ENCODE assay signal across 23 cellular contexts in the genomic region with DNA sequence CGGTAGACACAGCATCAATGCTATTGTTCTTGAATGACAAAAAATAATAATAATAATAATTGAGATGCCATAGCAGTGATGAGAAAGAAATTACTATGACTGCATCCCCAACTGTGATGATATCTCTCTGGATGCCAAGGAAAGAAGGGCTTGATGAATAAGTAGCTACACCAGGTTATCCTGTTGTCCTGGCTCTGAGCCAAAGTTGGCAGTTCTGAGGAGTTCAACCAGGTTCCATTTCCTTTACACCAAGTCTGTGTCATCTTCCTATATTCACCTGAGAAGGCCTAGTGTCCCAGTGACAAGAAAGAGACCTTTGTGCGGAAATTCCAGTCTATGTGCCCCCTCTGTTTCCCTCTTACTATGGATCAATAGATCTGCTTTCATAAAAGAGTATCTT. TPM values are rescaled to one million over a fixed set of nuclear protein-coding genes. Genes with fewer than 3 reads are reported as not detected.
DNase-seq lines count a peak whose midpoint lies in the region; ATAC-seq and TF ChIP-seq lines count a peak whose summit lies in the region.
"Had no signal": no experiment of that assay in that cellular context is flagged by ENCODE, and none has a peak within 500 bp of the region (broad histone marks: within the 10 kb centered on the region; RNA-seq: fewer than 3 reads in every experiment).

No MANE protein-coding gene starts in this region.

- no peak for TF ChIP-seq CTCF in OCI-LY7 (conservative IDR thresholded peaks at IDR 0.05; ENCODE audit: low read length)

- intact Hi-C loops in OCI-LY7 (cut with micrococcal nuclease; ENCODE audit: unreplicated experiment), result loop anchor here (10.0 kb wide), 1 partner anchor 457 kb away; no protein-coding TSS in a partner anchor

- H3K9me2 ChIP-seq in OCI-LY7 (ENCODE audit: insufficient read depth, low read length), result no peaks in the 10 kb centered on the region

- CTCF ChIA-PET in OCI-LY7 (lab: Charles Lee; ENCODE audit: unreplicated experiment), result no interaction called here

- H3K36me3 ChIP-seq in OCI-LY7 (ENCODE audit: insufficient read depth, low read length) (no peaks in the 10 kb centered on the region), mucosa of rectum (ENCODE audit: control insufficient read depth in 2 of 2, insufficient read depth in 2 of 2, low read length in 2 of 2) (no peaks in the 10 kb centered on the region)
- H3K36me3 ChIP-seq: HAP-1, SJCRH30 had no signal

- H2AFZ ChIP-seq in OCI-LY7 (ENCODE audit: low read length), result no peak overlapping the region
- H2AFZ ChIP-seq: parathyroid adenoma had no signal

- H3K27ac ChIP-seq in OCI-LY7 (ENCODE audit: low read depth, low read length, poor library complexity, severe bottlenecking) (no peak overlapping the region), mucosa of rectum (ENCODE audit: low read depth in 2 of 2, low read length in 2 of 2) (peak overlapping the region; percentile 53 to 64)
- H3K27ac ChIP-seq: parathyroid adenoma, SJCRH30 had no signal

- no peaks in the 10 kb centered on the region for H3K9me3 ChIP-seq in OCI-LY7 (ENCODE audit: low read length)
- H3K9me3 ChIP-seq in mucosa of rectum (ENCODE audit: control insufficient read depth in 2 of 2, low read length in 2 of 2), result no peaks in the 10 kb centered on the region
- H3K9me3 ChIP-seq: HAP-1, SJCRH30 had no signal

- peak; percentile 25 for DNase-seq in stimulated activated CD4-positive, alpha-beta T cell treated with anti-CD3 and anti-CD28 coated beads, Interleukin-15, amount 100 ng/mL, for 24 hours
- DNase-seq in stimulated activated CD4-positive, alpha-beta T cell treated with anti-CD3 and anti-CD28 coated beads, Interleukin-4, amount 100 ng/mL, for 1 hour, result no peak
- DNase-seq in OCI-LY7 (ENCODE audit: low spot score) (no peak), dedifferentiated amniotic fluid mesenchymal stem cell (ENCODE audit: extremely low spot score) (no peak)
- DNase-seq: activated CD4-positive, alpha-beta T cell treated with anti-CD3 and anti-CD28 coated beads, Interleukin-2, amount 50 U/mL, for 1 hour; activated gamma-delta T cell; caudate nucleus; COR-L47; foreskin melanocyte; hypothalamus; islet precursor cell; NCI-H524 treated with DMSO at 0.1 percent for 48 hours; SJCRH30; stimulated activated CD4-positive, alpha-beta T cell treated with anti-CD3 and anti-CD28 coated beads, Interleukin-1b, Interleukin-23, amount 100 ng/mL, for 48 hours; T-helper 1 cell; trophoblast cell had no signal

- no peak overlapping the region for H3K9ac ChIP-seq in mucosa of rectum (ENCODE audit: low read depth in 1 of 2, low read length in 2 of 2)
- H3K9ac ChIP-seq: parathyroid adenoma had no signal

- H3K4me3 ChIP-seq in OCI-LY7 (ENCODE audit: low read depth, low read length, poor library complexity, severe bottlenecking), result no peak overlapping the region
- H3K4me3 ChIP-seq in mucosa of rectum (ENCODE audit: low read length in 2 of 2), result no peak overlapping the region
- H3K4me3 ChIP-seq: HAP-1, lung, SJCRH30 had no signal

- H3K79me2 ChIP-seq in OCI-LY7 (ENCODE audit: insufficient read depth, low read depth, low read length), result no peaks in the 10 kb centered on the region
- H3K79me2 ChIP-seq: parathyroid adenoma had no signal

- no peaks in the 10 kb centered on the region for H4K20me1 ChIP-seq in OCI-LY7 (ENCODE audit: insufficient read depth, low read length)

- peaks cover 54% of the 10 kb centered on the region for H3K4me1 ChIP-seq in OCI-LY7 (ENCODE audit: insufficient read depth, low read length, poor library complexity, severe bottlenecking)
- H3K4me1 ChIP-seq in mucosa of rectum (ENCODE audit: control insufficient read depth in 2 of 2, insufficient read depth in 2 of 2, low read length in 2 of 2), result peaks cover 19 to 21% of the 10 kb centered on the region in 2 donors
- H3K4me1 ChIP-seq: parathyroid adenoma, SJCRH30 had no signal

- no TSS peak for BruUV-seq in OCI-LY7 (replicated peaks; lab: Mats Ljungman, UMichigan)

- POLR2A ChIA-PET in OCI-LY7 (lab: Charles Lee), result interaction anchor here (0.6 kb wide), 1 partner anchor 852 kb away, joined by 3 read pairs; no protein-coding TSS in a partner anchor

- no peaks in the 10 kb centered on the region for H3K27me3 ChIP-seq in mucosa of rectum (ENCODE audit: control insufficient read depth in 2 of 2, insufficient read depth in 2 of 2, low read length in 2 of 2)
- H3K27me3 ChIP-seq: SJCRH30 had no signal

- peak overlapping the region; percentile 84 for H3K4me2 ChIP-seq in OCI-LY7 (ENCODE audit: low read length)

- ATAC-seq in HG03095 (IDR thresholded peaks at IDR 0.05; ENCODE audit: unreplicated experiment) (no peak), HG03565 (IDR thresholded peaks at IDR 0.05; ENCODE audit: unreplicated experiment) (no peak)
- ATAC-seq: Panc1 had no signal

RNA-seq across cellular contexts. Expression of a gene that starts 3.4 kb away (rescaled TPM):
- 1.2 and 1.8 TPM in 2 replicates for total RNA-seq in OCI-LY7 (2014; rRNA removed; shearing (Covaris generic))
- 0.74 and 0.80 TPM in 2 replicates for total RNA-seq in OCI-LY7 (2022)
